In the genomic region with DNA sequence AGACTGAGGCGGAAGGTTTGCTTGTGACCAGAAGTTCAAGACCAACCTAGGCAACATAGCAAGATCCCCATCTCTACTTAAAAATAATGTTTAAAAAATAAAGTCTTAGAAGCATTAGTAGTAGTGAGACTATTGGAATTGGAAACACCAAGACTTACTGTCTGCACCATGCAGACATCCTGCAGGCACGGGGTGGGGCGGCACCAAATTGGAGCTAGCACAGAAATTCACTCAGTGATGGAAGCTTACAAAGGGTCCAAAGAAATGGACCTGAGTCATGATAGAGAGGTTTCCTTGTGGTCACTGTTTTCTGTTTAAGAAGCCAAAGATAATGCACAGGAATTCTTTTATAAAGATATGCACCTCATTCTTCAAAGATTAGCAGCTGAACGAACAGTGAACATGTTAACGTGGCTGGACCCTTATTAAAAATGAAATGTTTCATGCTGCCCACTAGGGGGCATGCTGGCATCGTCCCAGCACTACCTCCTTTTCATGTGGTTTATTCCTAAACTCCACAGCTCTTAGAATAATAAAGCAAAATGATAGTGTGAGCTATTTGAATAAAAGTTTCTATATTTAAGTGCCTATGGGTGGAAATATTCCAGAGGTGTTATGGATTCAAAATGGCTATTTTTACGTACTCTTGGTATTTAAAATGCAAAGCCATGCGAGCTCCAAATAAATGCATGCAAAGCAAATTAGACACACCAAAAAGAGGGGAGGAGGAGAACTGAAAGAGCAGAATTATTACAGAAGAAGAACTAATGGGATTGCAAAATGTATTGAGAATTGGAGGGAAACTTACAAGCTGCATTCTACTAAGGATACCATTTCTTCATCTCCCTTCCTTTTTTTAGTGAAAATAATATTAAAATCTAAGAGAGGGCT, we compare ENCODE assay signal across 8 cellular contexts. TPM values are rescaled to one million over a fixed set of nuclear protein-coding genes. Genes with fewer than 3 reads are reported as not detected.
A peak's percentile ranks its signal among the peaks of the same experiment; 100 is the strongest.
DNase-seq lines count a peak whose midpoint lies in the region; ATAC-seq and TF ChIP-seq lines count a peak whose summit lies in the region.

No MANE protein-coding gene starts in this region.

- no peaks in the 10 kb centered on the region for H3K27me3 Mint-ChIP-seq in nephron progenitor cell (ENCODE audit: low read depth, poor library complexity)

- peaks cover 46% of the 10 kb centered on the region for H3K36me3 Mint-ChIP-seq in nephron progenitor cell (ENCODE audit: low read depth)

- H3K4me1 Mint-ChIP-seq in nephron progenitor cell, result no peaks in the 10 kb centered on the region

- H3K27me3 ChIP-seq in H7 (ENCODE audit: control insufficient read depth, insufficient read depth, low read length), result no peaks in the 10 kb centered on the region

- no peak for ATAC-seq in GM19455 (IDR thresholded peaks at IDR 0.05; ENCODE audit: unreplicated experiment)

- no peak overlapping the region for H3K27ac Mint-ChIP-seq in nephron progenitor cell

- no peak overlapping the region for H3K4me3 Mint-ChIP-seq in nephron progenitor cell

- TF ChIP-seq CTCF in fibroblast of mammary gland (conservative IDR thresholded peaks at IDR 0.05; ENCODE audit: control insufficient read depth, insufficient read depth, low read depth, low read length) (peak; percentile 77), nephron progenitor cell (IDR thresholded peaks at IDR 0.05) (peak; percentile 82)

- DNase-seq in DMS114 treated with DMSO at 0.1 percent for 48 hours (lab: John Stamatoyannopoulos, UW; ENCODE audit: unreplicated experiment), result peak; percentile 60
- DNase-seq in H7, result peak; percentile 50
- peak; percentile 13 for DNase-seq in NCI-H774 (lab: John Stamatoyannopoulos, UW)
- peak; percentile 33 for DNase-seq in activated T-cell treated with anti-CD3 and anti-CD28 coated beads for 4 hours
- peak; percentile 69 for DNase-seq in fibroblast of mammary gland (ENCODE audit: low read depth)
- DNase-seq in nephron progenitor cell, result peak; percentile 35
- DNase-seq in occipital lobe (lab: John Stamatoyannopoulos, UW), result no peak

- H3K9me3 Mint-ChIP-seq in nephron progenitor cell, result no peaks in the 10 kb centered on the region

- H3K4me3 ChIP-seq in H7 (ENCODE audit: insufficient read depth, low read depth, low read length) (no peak overlapping the region), fibroblast of mammary gland (ENCODE audit: control insufficient read depth, low read depth, low read length) (no peak overlapping the region)

- peaks cover 6% of the 10 kb centered on the region for H3K36me3 ChIP-seq in H7 (replicated peaks; ENCODE audit: control insufficient read depth, insufficient read depth, low read length)

RNA-seq across cellular contexts. Expression of gene PDSS1, which starts 28.6 kb away (rescaled TPM):
- total RNA-seq in H7 (2014; rRNA removed; shearing (Covaris generic)), result 17.4 and 18.1 TPM in 2 replicates
- total RNA-seq in occipital lobe, result 22.3 TPM
